11 cellular contexts compared by ENCODE assay signal in genomic region chr16:56269824-56270684, GRCh38.
DNase-seq lines count a peak whose midpoint lies in the region; ATAC-seq and TF ChIP-seq lines count a peak whose summit lies in the region.
"Had no signal": no experiment of that assay in that cellular context is flagged by ENCODE, and none has a peak within 500 bp of the region (broad histone marks: within the 10 kb centered on the region; RNA-seq: fewer than 3 reads in every experiment).

No MANE protein-coding gene starts in this region.

- intact Hi-C loops in activated CD4-positive, alpha-beta T cell treated with anti-CD3 and anti-CD28 coated beads for 36 hours (cut with DNase I, micrococcal nuclease) = no loop called here

- no peaks in the 10 kb centered on the region for H3K4me1 Mint-ChIP-seq in activated CD4-positive, alpha-beta T cell treated with anti-CD3 and anti-CD28 coated beads for 36 hours

- no peak overlapping the region for H3K4me3 Mint-ChIP-seq in activated CD4-positive, alpha-beta T cell treated with anti-CD3 and anti-CD28 coated beads for 36 hours

- peaks cover 3% of the 10 kb centered on the region for H3K27me3 Mint-ChIP-seq in activated CD4-positive, alpha-beta T cell treated with anti-CD3 and anti-CD28 coated beads for 36 hours

- POLR2A ChIA-PET in activated CD4-positive, alpha-beta T cell treated with anti-CD3 and anti-CD28 coated beads for 36 hours (lab: Charles Lee) = interaction anchor here (0.6 kb wide), 1 partner anchor 731 kb away, joined by 6 read pairs; no protein-coding TSS in a partner anchor

- H3K4me3 ChIP-seq in fibroblast of mammary gland (ENCODE audit: control insufficient read depth, low read depth, low read length) = no peak overlapping the region

- ATAC-seq in stimulated activated naive CD8-positive, alpha-beta T cell treated with anti-CD3 and anti-CD28 coated beads, Interleukin-15, Interleukin-2, amounts not matched to agents 100 U/mL and 50 U/mL, for 24 hours = no peak
- no peak for ATAC-seq in HG02759 (IDR thresholded peaks at IDR 0.05; ENCODE audit: unreplicated experiment)
- no peak for ATAC-seq in activated CD4-positive, alpha-beta T cell treated with anti-CD3 and anti-CD28 coated beads for 36 hours

- CTCF ChIA-PET in activated CD4-positive, alpha-beta T cell treated with anti-CD3 and anti-CD28 coated beads for 36 hours (lab: Charles Lee) = no interaction called here

- H3K36me3 Mint-ChIP-seq in activated CD4-positive, alpha-beta T cell treated with anti-CD3 and anti-CD28 coated beads for 36 hours (ENCODE audit: low read depth) = no peaks in the 10 kb centered on the region

- DNase-seq in A172 (ENCODE audit: low spot score) = peak; percentile 11
- DNase-seq in NCI-H1092 (lab: John Stamatoyannopoulos, UW) = peak; percentile 56
- DNase-seq in fibroblast of mammary gland (ENCODE audit: low read depth) = peak; percentile 11
- DNase-seq in mucosa of gallbladder (ENCODE audit: low spot score) = peak; percentile 29
- DNase-seq in stimulated activated naive CD8-positive, alpha-beta T cell treated with anti-CD3 and anti-CD28 coated beads, Interleukin-15, Interleukin-2, amounts not matched to agents 100 U/mL and 50 U/mL, for 24 hours = no peak
- DNase-seq in NCI-H2107 (lab: John Stamatoyannopoulos, UW) = no peak
- DNase-seq in activated CD4-positive, alpha-beta T cell treated with anti-CD3 and anti-CD28 coated beads for 36 hours = no peak
- DNase-seq: ACHN; activated naive CD4-positive, alpha-beta T cell; NCI-H524 had no signal

- H3K9me3 Mint-ChIP-seq in activated CD4-positive, alpha-beta T cell treated with anti-CD3 and anti-CD28 coated beads for 36 hours (ENCODE audit: low read depth) = peaks cover 3% of the 10 kb centered on the region

- no peak overlapping the region for H3K27ac Mint-ChIP-seq in activated CD4-positive, alpha-beta T cell treated with anti-CD3 and anti-CD28 coated beads for 36 hours

- no peak for TF ChIP-seq CTCF in fibroblast of mammary gland (conservative IDR thresholded peaks at IDR 0.05; ENCODE audit: control insufficient read depth, insufficient read depth, low read depth, low read length)

Comparison
In these comparisons a context has a peak if more than half of its experiments do, and no peak if none do; other contexts are left out.
1. DNase-seq: peak in A172 (single experiment), NCI-H1092 (single experiment), fibroblast of mammary gland (single experiment) and mucosa of gallbladder (single experiment); none in stimulated activated naive CD8-positive, alpha-beta T cell treated with anti-CD3 and anti-CD28 coated beads, Interleukin-15, Interleukin-2, amounts not matched to agents 100 U/mL and 50 U/mL, for 24 hours (single experiment), NCI-H2107 (single experiment) and activated CD4-positive, alpha-beta T cell treated with anti-CD3 and anti-CD28 coated beads for 36 hours (single experiment).